In the genomic region with DNA sequence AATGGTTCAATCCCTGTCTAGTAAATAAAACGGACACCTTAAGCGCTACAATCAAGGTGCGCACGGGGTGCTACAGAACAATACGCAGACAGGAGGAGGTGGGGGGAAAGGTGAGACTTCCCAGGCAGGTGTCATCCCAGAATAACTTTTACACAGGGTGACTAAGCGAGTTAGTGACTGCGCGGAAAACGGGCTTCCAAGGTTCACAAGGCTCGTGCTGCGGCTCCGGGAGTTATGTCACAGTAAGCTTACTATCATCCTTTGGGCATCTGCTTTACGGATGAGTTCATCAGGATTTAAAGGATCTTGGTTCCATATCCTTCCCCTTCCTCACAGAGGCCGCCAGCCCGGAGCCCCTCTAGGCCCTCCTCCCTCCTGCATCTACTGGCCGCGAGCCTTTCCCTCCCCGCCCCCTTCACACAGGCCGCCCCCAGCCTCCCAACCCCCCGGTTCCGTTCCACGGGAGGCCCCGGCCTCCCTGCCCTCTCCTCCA, we compare ENCODE assay signal across 8 cellular contexts. TPM values are rescaled to one million over a fixed set of nuclear protein-coding genes. Genes with fewer than 3 reads are reported as not detected.
DNase-seq lines count a peak whose midpoint lies in the region; ATAC-seq and TF ChIP-seq lines count a peak whose summit lies in the region.

No MANE protein-coding gene starts in this region.

- H3K4me3 Mint-ChIP-seq in memory B cell (peak overlapping the region; percentile 93), type B pancreatic cell (peak overlapping the region; percentile 96)

- H3K27me3 ChIP-seq in HL-60 (ENCODE audit: insufficient read depth, poor library complexity, severe bottlenecking): no peaks in the 10 kb centered on the region

- H3K4me3 ChIP-seq in HL-60 (replicated peaks; ENCODE audit: insufficient read depth, low read length): peak overlapping the region; percentile 60

- H3K27me3 Mint-ChIP-seq in memory B cell (no peaks in the 10 kb centered on the region), type B pancreatic cell (no peaks in the 10 kb centered on the region)

- ATAC-seq in GM19043 (IDR thresholded peaks at IDR 0.05; ENCODE audit: low read depth, unreplicated experiment) (peak; percentile 10), memory B cell (ENCODE audit: low read depth) (no peak)

- DNase-seq in COR-L47 (lab: John Stamatoyannopoulos, UW) (peak; percentile 82), HL-60 (ENCODE audit: low read depth in 1 of 2, low spot score in 1 of 2) (no peak), RPMI8226 (peak; percentile 37), dedifferentiated amniotic fluid mesenchymal stem cell (ENCODE audit: extremely low spot score) (peak; percentile 41), memory B cell (ENCODE audit: low spot score in 2 of 2) (no peak), type B pancreatic cell (ENCODE audit: extremely low spot score, unreplicated experiment) (no peak)
- DNase-seq in stimulated activated CD4-positive, alpha-beta T cell treated with anti-CD3 and anti-CD28 coated beads, Interleukin-2, amount 100 ng/mL, for 48 hours: no peak

- peak overlapping the region; percentile 95 for H3K27ac ChIP-seq in HL-60 (replicated peaks)

- H3K9me3 Mint-ChIP-seq in memory B cell (peaks cover 3% of the 10 kb centered on the region), type B pancreatic cell (peaks cover 9% of the 10 kb centered on the region)

- H3K4me1 Mint-ChIP-seq in memory B cell (peaks cover 7% of the 10 kb centered on the region), type B pancreatic cell (ENCODE audit: unreplicated experiment) (peaks cover 16% of the 10 kb centered on the region)

- H3K27ac Mint-ChIP-seq in memory B cell: peak overlapping the region; percentile 95
- H3K27ac Mint-ChIP-seq in type B pancreatic cell: peak overlapping the region; percentile 97

- no peak for TF ChIP-seq CTCF in HL-60 (IDR thresholded peaks at IDR 0.05; ENCODE audit: insufficient read depth, low read length)
- no peak for TF ChIP-seq CTCF in type B pancreatic cell (conservative IDR thresholded peaks at IDR 0.05)

- H3K36me3 Mint-ChIP-seq in memory B cell: peaks cover 4% of the 10 kb centered on the region
- peaks cover 18% of the 10 kb centered on the region for H3K36me3 Mint-ChIP-seq in type B pancreatic cell

RNA-seq across cellular contexts. Expression of a gene that starts 0.5 kb away (rescaled TPM):
- total RNA-seq in type B pancreatic cell (ENCODE audit: low replicate concordance): 12.2 and 24.5 TPM in 2 replicates

RNA-seq across cellular contexts. Expression of a gene that starts 40.8 kb away (rescaled TPM):
- total RNA-seq in type B pancreatic cell (ENCODE audit: low replicate concordance): 15.0 and 20.2 TPM in 2 replicates

Comparison
In these comparisons a context has a peak if more than half of its experiments do, and no peak if none do; other contexts are left out.
1. DNase-seq: peak in COR-L47 (single experiment), RPMI8226 (single experiment) and dedifferentiated amniotic fluid mesenchymal stem cell (single experiment); none in HL-60 (0 of 2), memory B cell (0 of 2), type B pancreatic cell (single experiment) and stimulated activated CD4-positive, alpha-beta T cell treated with anti-CD3 and anti-CD28 coated beads, Interleukin-2, amount 100 ng/mL, for 48 hours (0 of 2).